20 cellular contexts compared by ENCODE assay signal in the genomic region with DNA sequence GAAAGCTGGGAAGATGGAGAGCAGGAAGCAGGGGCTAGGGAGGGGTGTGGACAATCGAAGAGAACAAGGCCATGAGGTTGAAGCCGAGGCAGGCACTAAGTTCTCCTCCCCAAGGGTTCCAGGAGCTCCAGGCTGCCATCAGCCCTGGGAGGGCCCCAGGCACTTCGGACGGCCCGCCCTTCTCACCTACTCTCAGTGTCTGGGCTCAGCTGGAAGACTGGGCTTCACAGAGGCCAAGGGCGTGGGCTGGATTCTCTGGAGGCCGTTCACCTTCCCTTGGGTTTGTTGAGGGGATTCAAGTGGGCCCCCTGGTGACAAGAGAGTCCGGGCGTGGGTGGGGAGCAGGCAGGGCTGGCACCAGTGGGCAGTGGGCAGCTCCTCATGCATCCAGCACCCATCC.
A peak's percentile ranks its signal among the peaks of the same experiment; 100 is the strongest.
DNase-seq lines count a peak whose midpoint lies in the region; ATAC-seq and TF ChIP-seq lines count a peak whose summit lies in the region.
"Had no signal": no experiment of that assay in that cellular context is flagged by ENCODE, and none has a peak within 500 bp of the region (broad histone marks: within the 10 kb centered on the region; RNA-seq: fewer than 3 reads in every experiment).

No MANE protein-coding gene starts in this region.

- 65% methylated on average over 5 of the region's 9 CpGs for WGBS in SK-N-SH (ENCODE audit: low lambda C conversion rate)
- WGBS in spleen, 5 donors: 67 to 84% (median 77%) methylated on average over 5 to 9 of the region's 9 CpGs

- H2AFZ ChIP-seq in SK-N-SH (ENCODE audit: low read depth): no peak overlapping the region

- intact Hi-C loops in mucosa of descending colon (cut with DNase I, micrococcal nuclease) (no loop called here), spleen (cut with DNase I; ENCODE audit: low total_unique reads) (no loop called here)

- no peak for TF ChIP-seq EP300 in SK-N-SH (IDR thresholded peaks at IDR 0.05; ENCODE audit: borderline replicate concordance in 1 of 2, low read depth in 1 of 2, low read length in 1 of 2)

- no peak for TF ChIP-seq CTCF in SK-N-SH (IDR thresholded peaks at IDR 0.05)
- no peak for TF ChIP-seq CTCF in mucosa of descending colon (IDR thresholded peaks at IDR 0.05)
- TF ChIP-seq CTCF in spleen (IDR thresholded peaks at IDR 0.05 in 8 of 11, conservative IDR thresholded peaks at IDR 0.05 in 3 of 11): no peak

- CTCF ChIA-PET in SK-N-SH (lab: Yijun Ruan, JAX): no interaction called here

- H3K4me1 ChIP-seq in SK-N-SH (ENCODE audit: control insufficient read depth in 1 of 2, insufficient read depth in 2 of 2, low read depth in 1 of 2, low read length in 1 of 2) (peaks cover 0 to 5% of the 10 kb centered on the region in 2 experiments; a peak in 1 of 4 replicates), mucosa of descending colon (ENCODE audit: low read depth) (no peaks in the 10 kb centered on the region), spleen (no peaks in the 10 kb centered on the region)

- peak; percentile 3 for DNase-seq in SK-N-SH
- no peak for DNase-seq in effector memory CD8-positive, alpha-beta T cell
- peak in 2 of 3 donors; percentile 20 to 22 for DNase-seq in mucosa of descending colon
- peak; percentile 25 for DNase-seq in spleen
- DNase-seq: Calu3, DMS79 treated with DMSO at 0.1 percent for 48 hours, GF-D8, Kasumi-1, NCI-H1092 treated with DMSO at 0.1 percent for 48 hours, NCI-H1436 treated with DMSO at 0.1 percent for 48 hours, NCI-H1930, NCI-H2107, NCI-H524 treated with DMSO at 0.1 percent for 48 hours, NCI-H774 had no signal

- no peaks in the 10 kb centered on the region for H3K36me3 Mint-ChIP-seq in effector memory CD8-positive, alpha-beta T cell (ENCODE audit: insufficient read depth)

- ATAC-seq in SK-N-SH treated with all-trans-retinoic acid at 6 μM for 48 hours (no peak), mucosa of descending colon (no peak), GM21423 (IDR thresholded peaks at IDR 0.05; ENCODE audit: unreplicated experiment) (no peak), GM21717 (IDR thresholded peaks at IDR 0.05; ENCODE audit: unreplicated experiment) (no peak), HG03460 (IDR thresholded peaks at IDR 0.05; ENCODE audit: unreplicated experiment) (no peak)
- no peak for ATAC-seq in effector memory CD8-positive, alpha-beta T cell (replicated peaks)
- ATAC-seq: K562 had no signal

- H3K27me3 ChIP-seq in SK-N-SH (ENCODE audit: insufficient read depth) (no peaks in the 10 kb centered on the region), spleen (replicated peaks in 1 of 7) (peaks cover 0 to 49% (median 0%) of the 10 kb centered on the region in 7 donors)

- no peaks in the 10 kb centered on the region for H3K9me3 ChIP-seq in SK-N-SH
- no peaks in the 10 kb centered on the region for H3K9me3 ChIP-seq in mucosa of descending colon
- peaks cover 2 to 34% (median 24%) of the 10 kb centered on the region in 8 donors for H3K9me3 ChIP-seq in spleen

- H3K79me2 ChIP-seq in SK-N-SH (ENCODE audit: insufficient read depth): no peaks in the 10 kb centered on the region

- H3K27ac Mint-ChIP-seq in effector memory CD8-positive, alpha-beta T cell: peak overlapping the region; percentile 29 to 46

- no peak for TF ChIP-seq RAD21 in SK-N-SH (IDR thresholded peaks at IDR 0.05; ENCODE audit: low read length)

- H3K4me3 ChIP-seq in SK-N-SH (ENCODE audit: low read depth in 2 of 2, low read length in 1 of 2) (no peak overlapping the region), mucosa of descending colon (no peak overlapping the region), spleen (no peak overlapping the region)
- H3K4me3 ChIP-seq: K562 had no signal

- peaks cover 0 to 8% of the 10 kb centered on the region in 2 donors for H3K9me3 Mint-ChIP-seq in effector memory CD8-positive, alpha-beta T cell

- no peak overlapping the region for H3K9ac ChIP-seq in SK-N-SH

- TF ChIP-seq POLR2A in spleen (IDR thresholded peaks at IDR 0.05): no peak

- H3K27ac ChIP-seq in SK-N-SH (ENCODE audit: low read depth in 2 of 2, low read length in 1 of 2) (no peak overlapping the region), spleen (no peak overlapping the region)
- H3K27ac ChIP-seq: 22Rv1 had no signal

- POLR2A ChIA-PET in SK-N-SH (lab: Yijun Ruan, JAX): no interaction called here

- no peaks in the 10 kb centered on the region for H3K4me1 Mint-ChIP-seq in effector memory CD8-positive, alpha-beta T cell (ENCODE audit: low read depth in 2 of 2)

- H3K4me3 Mint-ChIP-seq in effector memory CD8-positive, alpha-beta T cell: no peak overlapping the region

- H3K9me2 ChIP-seq in SK-N-SH: no peaks in the 10 kb centered on the region

- no peaks in the 10 kb centered on the region for H4K20me1 ChIP-seq in SK-N-SH (ENCODE audit: insufficient read depth)

- no peak overlapping the region for H3K4me2 ChIP-seq in SK-N-SH

- H3F3A ChIP-seq in SK-N-SH (replicated peaks; ENCODE audit: insufficient read depth): no peaks in the 10 kb centered on the region

- H3K27me3 Mint-ChIP-seq in effector memory CD8-positive, alpha-beta T cell: peaks cover 54 to 69% of the 10 kb centered on the region in 2 donors

- H3K36me3 ChIP-seq in SK-N-SH (replicated peaks in 1 of 2; ENCODE audit: control insufficient read depth in 1 of 2, insufficient read depth in 2 of 2, low read length in 1 of 2): no peaks in the 10 kb centered on the region
- H3K36me3 ChIP-seq in mucosa of descending colon (ENCODE audit: low read depth): no peaks in the 10 kb centered on the region
- H3K36me3 ChIP-seq in spleen: no peaks in the 10 kb centered on the region

TF ChIP-seq in SK-N-SH, 30 proteins besides CTCF, POLR2A, EP300 and RAD21 (continues in another document):
- TF ChIP-seq RFX5 (IDR thresholded peaks at IDR 0.05; ENCODE audit: low read length): no peak
- TF ChIP-seq REST (IDR thresholded peaks at IDR 0.05; ENCODE audit: low read depth, low read length): no peak
- TF ChIP-seq FOXM1 (IDR thresholded peaks at IDR 0.05; ENCODE audit: low read depth): no peak
- no peak for TF ChIP-seq TEAD4 (IDR thresholded peaks at IDR 0.05; ENCODE audit: borderline replicate concordance, insufficient read depth)
- no peak for TF ChIP-seq ELF1 (IDR thresholded peaks at IDR 0.05)
- no peak for TF ChIP-seq EZH2phosphoT487 (IDR thresholded peaks at IDR 0.05; ENCODE audit: borderline replicate concordance, low read depth)
- no peak for TF ChIP-seq POLR2AphosphoS5 (IDR thresholded peaks at IDR 0.05; ENCODE audit: low read depth, low read length)

TF ChIP-seq in SK-N-SH treated with all-trans-retinoic acid at 6 μM for 48 hours, 23 proteins besides CTCF, POLR2A, EP300 and RAD21 (continues in another document):
- TF ChIP-seq CREB5 (CRISPR knock-in tag; IDR thresholded peaks at IDR 0.05; ENCODE audit: low read depth) (no peak), RARB (CRISPR knock-in tag; IDR thresholded peaks at IDR 0.05) (no peak), TCF4 (CRISPR knock-in tag; IDR thresholded peaks at IDR 0.05; ENCODE audit: borderline replicate concordance) (no peak), ISL1 (CRISPR knock-in tag; IDR thresholded peaks at IDR 0.05) (no peak), GLIS3 (CRISPR knock-in tag; IDR thresholded peaks at IDR 0.05) (no peak), CSRNP3 (CRISPR knock-in tag; IDR thresholded peaks at IDR 0.05) (no peak), ZFP30 (CRISPR knock-in tag; IDR thresholded peaks at IDR 0.05) (no peak), ZNF565 (CRISPR knock-in tag; conservative IDR thresholded peaks at IDR 0.05; ENCODE audit: low read depth) (no peak), TOX (CRISPR knock-in tag; IDR thresholded peaks at IDR 0.05; ENCODE audit: borderline replicate concordance) (no peak)

Comparison
In these comparisons a context has a peak if more than half of its experiments do, and no peak if none do; other contexts are left out.
1. DNase-seq: peak in SK-N-SH (single experiment), mucosa of descending colon (2 of 3) and spleen (single experiment); none in effector memory CD8-positive, alpha-beta T cell (0 of 3).